ENCODE assay signal across 13 cellular contexts in the genomic region with DNA sequence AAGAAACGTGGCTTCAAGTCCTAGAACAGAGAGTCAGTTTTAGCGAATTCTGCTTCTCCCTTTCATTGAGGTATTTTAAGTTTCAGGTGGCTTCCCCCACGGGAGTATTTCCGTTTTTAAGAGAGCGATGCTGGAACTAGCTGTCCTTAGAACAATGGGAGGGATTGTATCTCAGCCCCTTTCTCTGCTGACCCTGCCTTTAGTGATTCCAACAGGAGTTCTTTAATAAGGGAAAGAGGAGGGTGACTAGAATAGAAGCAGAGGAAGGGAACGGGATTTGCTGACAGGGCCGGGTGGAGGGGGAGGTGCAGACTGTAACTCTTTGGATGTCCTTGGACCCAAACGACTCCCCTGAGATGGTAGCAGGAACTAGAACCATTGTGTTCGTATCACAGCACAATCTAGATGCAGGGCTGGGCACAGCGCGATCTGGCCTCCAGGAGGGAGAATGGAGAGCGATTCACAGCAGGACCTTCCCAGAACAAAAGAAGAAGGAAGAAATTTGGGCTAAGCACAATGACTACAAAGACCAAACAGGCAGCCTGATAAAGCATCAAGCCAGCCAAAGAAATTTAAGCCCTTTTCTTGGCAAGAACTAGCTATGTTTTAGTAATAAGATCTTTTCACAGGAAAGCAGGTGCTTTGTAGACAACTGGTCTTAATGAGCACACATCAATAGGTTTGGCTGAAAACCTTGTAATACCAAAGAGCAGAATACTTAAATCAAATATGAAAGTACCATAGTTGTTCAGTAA. TPM values are rescaled to one million over a fixed set of nuclear protein-coding genes. Genes with fewer than 3 reads are reported as not detected.
DNase-seq lines count a peak whose midpoint lies in the region; ATAC-seq and TF ChIP-seq lines count a peak whose summit lies in the region.
"Had no signal": no experiment of that assay in that cellular context is flagged by ENCODE, and none has a peak within 500 bp of the region (broad histone marks: within the 10 kb centered on the region; RNA-seq: fewer than 3 reads in every experiment).

No MANE protein-coding gene starts in this region.

- no CpG with 5 or more reads among the region's 12 CpGs for WGBS in trophoblast cell (ENCODE audit: extremely low coverage, insufficient coverage, insufficient read length)

- H3K4me1 ChIP-seq in neural progenitor cell, result peaks cover 14% of the 10 kb centered on the region
- H3K4me1 ChIP-seq in trophoblast cell (ENCODE audit: control insufficient read depth in 1 of 2, insufficient read depth in 2 of 2, low read length in 2 of 2), result no peaks in the 10 kb centered on the region
- no peaks in the 10 kb centered on the region for H3K4me1 ChIP-seq in CD4-positive, alpha-beta memory T cell (ENCODE audit: insufficient read depth, low read length)

- no peak overlapping the region for H2BK5ac ChIP-seq in trophoblast cell (ENCODE audit: low read depth, low read length, poor library complexity)

- no peak overlapping the region for H3K18ac ChIP-seq in trophoblast cell (ENCODE audit: low read length)

- intact Hi-C loops in dorsolateral prefrontal cortex (cut with DNase I), result no loop called here
- intact Hi-C loops in CD4-positive, alpha-beta memory T cell (cut with micrococcal nuclease), result no loop called here

- no peaks in the 10 kb centered on the region for H3K36me3 Mint-ChIP-seq in neural progenitor cell
- no peaks in the 10 kb centered on the region for H3K36me3 Mint-ChIP-seq in CD4-positive, alpha-beta memory T cell
- H3K36me3 Mint-ChIP-seq: naive B cell had no signal

- no peaks in the 10 kb centered on the region for H4K20me1 ChIP-seq in neural progenitor cell (ENCODE audit: low read depth)

- H3K4me2 ChIP-seq in neural progenitor cell (peak overlapping the region; percentile 60), trophoblast cell (ENCODE audit: low read length) (no peak overlapping the region)

- H3K36me3 ChIP-seq in neural progenitor cell (no peaks in the 10 kb centered on the region), trophoblast cell (ENCODE audit: control insufficient read depth in 1 of 2, insufficient read depth in 2 of 2, low read length in 2 of 2) (no peaks in the 10 kb centered on the region)
- no peaks in the 10 kb centered on the region for H3K36me3 ChIP-seq in CD4-positive, alpha-beta memory T cell (ENCODE audit: insufficient read depth, low read length)

- CTCF ChIA-PET in CD4-positive, alpha-beta memory T cell (lab: Charles Lee; ENCODE audit: partially characterized antibody), result no interaction called here

- no peak overlapping the region for H3K4ac ChIP-seq in trophoblast cell (ENCODE audit: low read depth, low read length)

- peaks cover 17% of the 10 kb centered on the region for H3F3A ChIP-seq in neural progenitor cell (ENCODE audit: low read depth)

- no peak overlapping the region for H4K91ac ChIP-seq in trophoblast cell (ENCODE audit: low read depth, low read length)

- no peak overlapping the region for H2BK120ac ChIP-seq in trophoblast cell (ENCODE audit: insufficient read depth, low read length, poor library complexity)

- H2AK5ac ChIP-seq in trophoblast cell (ENCODE audit: low read length), result no peak overlapping the region

- no peaks in the 10 kb centered on the region for H3K27me3 ChIP-seq in dorsolateral prefrontal cortex
- H3K27me3 ChIP-seq in neural progenitor cell, result no peaks in the 10 kb centered on the region
- no peaks in the 10 kb centered on the region for H3K27me3 ChIP-seq in trophoblast cell (ENCODE audit: insufficient read depth, low read length)
- H3K27me3 ChIP-seq in CD4-positive, alpha-beta memory T cell (ENCODE audit: insufficient read depth, low read length), result peaks cover 5% of the 10 kb centered on the region

- DNase-seq in G401 (ENCODE audit: low spot score) (peak; percentile 51), NCI-H128 (lab: John Stamatoyannopoulos, UW; ENCODE audit: unreplicated experiment) (peak; percentile 72), dorsolateral prefrontal cortex (peak in 1 of 10 donors; percentile 13), neural progenitor cell (ENCODE audit: low spot score) (peak; percentile 82), T1000 (lab: John Stamatoyannopoulos, UW) (no peak), trophoblast cell (no peak)
- DNase-seq in CD4-positive, alpha-beta memory T cell, result no peak
- DNase-seq: activated CD8-positive, alpha-beta memory T cell treated with anti-CD3 and anti-CD28 coated beads, Interleukin-2, amount 50 U/mL, for 48 hours; GF-D8; GOT3; naive B cell had no signal

- H3K4me3 Mint-ChIP-seq in neural progenitor cell, result peak overlapping the region; percentile 67
- H3K4me3 Mint-ChIP-seq in CD4-positive, alpha-beta memory T cell, result peak overlapping the region in 1 of 8 donors; percentile 3
- H3K4me3 Mint-ChIP-seq: naive B cell had no signal

- no peaks in the 10 kb centered on the region for H3K79me1 ChIP-seq in trophoblast cell (ENCODE audit: low read length)

- no peak overlapping the region for H3K23ac ChIP-seq in trophoblast cell (ENCODE audit: low read length)

- peaks cover 4% of the 10 kb centered on the region for H3K27me3 Mint-ChIP-seq in neural progenitor cell (ENCODE audit: insufficient read depth, low read depth)
- H3K27me3 Mint-ChIP-seq in CD4-positive, alpha-beta memory T cell, result peaks cover 38 to 42% of the 10 kb centered on the region in 2 donors

- H3K14ac ChIP-seq in trophoblast cell (ENCODE audit: low read length), result no peak overlapping the region

- H2AFZ ChIP-seq in neural progenitor cell (replicated peaks), result peak overlapping the region; percentile 23
- H2AFZ ChIP-seq in trophoblast cell (ENCODE audit: insufficient read depth, low read length, poor library complexity), result no peak overlapping the region

- H3K9me3 ChIP-seq in neural progenitor cell (ENCODE audit: low read depth) (no peaks in the 10 kb centered on the region), trophoblast cell (ENCODE audit: insufficient read depth, low read depth, low read length) (no peaks in the 10 kb centered on the region)
- H3K9me3 ChIP-seq in CD4-positive, alpha-beta memory T cell (ENCODE audit: control insufficient read depth in 1 of 2, low read length in 2 of 2), result no peaks in the 10 kb centered on the region

- no peak for ATAC-seq in HG02981 (IDR thresholded peaks at IDR 0.05; ENCODE audit: unreplicated experiment)

- no peaks in the 10 kb centered on the region for H3K79me2 ChIP-seq in neural progenitor cell (ENCODE audit: low read depth)
- H3K79me2 ChIP-seq in trophoblast cell (ENCODE audit: control insufficient read depth, insufficient read depth, low read length, poor library complexity), result no peaks in the 10 kb centered on the region

- H3K4me1 Mint-ChIP-seq in neural progenitor cell, result peaks cover 14% of the 10 kb centered on the region
- H3K4me1 Mint-ChIP-seq in CD4-positive, alpha-beta memory T cell, result peaks cover 0 to 5% (median under 1%) of the 10 kb centered on the region in 4 donors
- H3K4me1 Mint-ChIP-seq: naive B cell had no signal

- POLR2A ChIA-PET in CD4-positive, alpha-beta memory T cell (lab: Charles Lee; ENCODE audit: partially characterized antibody), result no interaction called here

- no peak overlapping the region for H4K8ac ChIP-seq in trophoblast cell (ENCODE audit: low read depth, low read length)

- H3K27ac Mint-ChIP-seq in neural progenitor cell, result peak overlapping the region; percentile 87
- no peak overlapping the region for H3K27ac Mint-ChIP-seq in CD4-positive, alpha-beta memory T cell

- no peak overlapping the region for H2BK12ac ChIP-seq in trophoblast cell (ENCODE audit: low read length)

- H4K12ac ChIP-seq in trophoblast cell (ENCODE audit: low read depth, low read length), result no peak overlapping the region

- H3K9ac ChIP-seq in neural progenitor cell (no peak overlapping the region), trophoblast cell (ENCODE audit: low read length) (no peak overlapping the region)

- in situ Hi-C loops in G401 (cut with HindIII; ENCODE audit: low sequenced_read_pairs), result no loop called here

- H3K27ac ChIP-seq in dorsolateral prefrontal cortex (peak overlapping the region in 3 of 59 donors; percentile 4 to 55 (median 18)), neural progenitor cell (peak overlapping the region; percentile 74), trophoblast cell (ENCODE audit: low read depth, low read length) (no peak overlapping the region)
- H3K27ac ChIP-seq in CD4-positive, alpha-beta memory T cell (ENCODE audit: low read depth, low read length), result no peak overlapping the region
- H3K27ac ChIP-seq: C4-2B had no signal

- peak in 1 of 56 donors; percentile 8 for TF ChIP-seq CTCF in dorsolateral prefrontal cortex (IDR thresholded peaks at IDR 0.05 in 54 of 56, conservative IDR thresholded peaks at IDR 0.05 in 2 of 56; ENCODE audit: low read depth in 1 of 56, partially characterized antibody in 56 of 56)
- TF ChIP-seq CTCF in neural progenitor cell (IDR thresholded peaks at IDR 0.05), result peak; percentile 4

- H3K9me3 Mint-ChIP-seq in neural progenitor cell, result peaks cover 4% of the 10 kb centered on the region
- H3K9me3 Mint-ChIP-seq in CD4-positive, alpha-beta memory T cell, result no peaks in the 10 kb centered on the region

- peak overlapping the region in 56 of 59 donors; percentile 2 to 65 (median 38) for H3K4me3 ChIP-seq in dorsolateral prefrontal cortex
- no peak overlapping the region for H3K4me3 ChIP-seq in neural progenitor cell
- no peak overlapping the region for H3K4me3 ChIP-seq in trophoblast cell (ENCODE audit: low read depth, low read length)
- H3K4me3 ChIP-seq in CD4-positive, alpha-beta memory T cell (ENCODE audit: low read length in 2 of 2), result no peak overlapping the region

RNA-seq across cellular contexts. Expression of gene RTTN, which starts 15.8 kb away (rescaled TPM):
- 11.1 and 24.7 TPM in 2 replicates for total RNA-seq in G401 (2014; rRNA removed; shearing (Covaris generic))
- total RNA-seq in dorsolateral prefrontal cortex, result 10 to 100 TPM; 15.2 to 42.3 (median 25.8) TPM
- total RNA-seq in neural progenitor cell (ENCODE audit: low replicate concordance), result 44.4 and 52.4 TPM in 2 replicates
- 10.2 and 11.7 TPM in 2 replicates for polyA plus RNA-seq in trophoblast cell (2013)
- total RNA-seq in CD4-positive, alpha-beta memory T cell, result 10 to 100 TPM; 25.3 to 27.1 TPM
- polyA plus RNA-seq in CD4-positive, alpha-beta memory T cell, result 1 to 10 TPM; 2.6 to 3.8 TPM

Comparison
In these comparisons a context has a peak if more than half of its experiments do, and no peak if none do; other contexts are left out.
1. DNase-seq: peak in G401 (single experiment), NCI-H128 (single experiment) and neural progenitor cell (single experiment); none in T1000 (single experiment), trophoblast cell (0 of 2) and CD4-positive, alpha-beta memory T cell (0 of 5).
2. H3K4me3 ChIP-seq: peak in dorsolateral prefrontal cortex (56 of 59); none in neural progenitor cell (single experiment), trophoblast cell (single experiment) and CD4-positive, alpha-beta memory T cell (0 of 2).